8 cellular contexts compared by ENCODE assay signal in genomic region chr18:50268022-50268747, GRCh38. TPM values are rescaled to one million over a fixed set of nuclear protein-coding genes. Genes with fewer than 3 reads are reported as not detected.
DNase-seq lines count a peak whose midpoint lies in the region; ATAC-seq and TF ChIP-seq lines count a peak whose summit lies in the region.

No MANE protein-coding gene starts in this region.

- no peak overlapping the region for H3K27ac ChIP-seq in neuronal stem cell (replicated peaks; ENCODE audit: low read length)

- H3K4me1 ChIP-seq in neuronal stem cell (ENCODE audit: control insufficient read depth in 2 of 2, insufficient read depth in 1 of 2, low read depth in 1 of 2, low read length in 2 of 2) = peaks cover 0 to 3% of the 10 kb centered on the region in 2 donors

- H3K4ac ChIP-seq in neuronal stem cell (ENCODE audit: low read length) = no peak overlapping the region

- no peak overlapping the region for H2BK12ac ChIP-seq in neuronal stem cell (ENCODE audit: low read length)

- H4K8ac ChIP-seq in neuronal stem cell (ENCODE audit: low read depth, low read length) = no peak overlapping the region

- no peaks in the 10 kb centered on the region for H3K79me1 ChIP-seq in neuronal stem cell (ENCODE audit: low read depth, low read length)

- no peak overlapping the region for H3K23ac ChIP-seq in neuronal stem cell (ENCODE audit: low read depth, low read length, poor library complexity)

- ATAC-seq in GM21529 (IDR thresholded peaks at IDR 0.05; ENCODE audit: unreplicated experiment) = peak; percentile 71

- peak overlapping the region; percentile 36 for H3K4me2 ChIP-seq in neuronal stem cell (ENCODE audit: insufficient read depth, low read length, poor library complexity, severe bottlenecking)

- no peak overlapping the region for H3K9ac ChIP-seq in neuronal stem cell (ENCODE audit: low read depth, low read length, poor library complexity)

- WGBS in neuronal stem cell (ENCODE audit: extremely low coverage in 2 of 2, insufficient read length in 2 of 2, insufficient replicate concordance in 1 of 2), 2 donors = no CpG with 5 or more reads among the region's 56 CpGs

- H3K36me3 ChIP-seq in neuronal stem cell (replicated peaks in 1 of 2; ENCODE audit: control insufficient read depth in 2 of 2, insufficient read depth in 2 of 2, low read length in 2 of 2) = peaks cover 28 to 60% of the 10 kb centered on the region in 2 donors

- peak; percentile 56 for DNase-seq in ELR (ENCODE audit: low read depth)
- DNase-seq in LNCaP clone FGC (ENCODE audit: low read depth) = no peak
- peak; percentile 62 for DNase-seq in activated T-helper 1 cell treated with Interleukin-2 at 50 U/mL for 16 hours (ENCODE audit: low read depth)
- DNase-seq in fibroblast of pulmonary artery (ENCODE audit: low read depth) = peak; percentile 67
- DNase-seq in neuronal stem cell (ENCODE audit: low spot score) = peak; percentile 50
- peak; percentile 42 for DNase-seq in stromal cell of bone marrow (ENCODE audit: low read depth)
- no peak for DNase-seq in NCI-H2196 treated with DMSO at 0.1 percent for 48 hours (lab: John Stamatoyannopoulos, UW; ENCODE audit: unreplicated experiment)

- H3K14ac ChIP-seq in neuronal stem cell (ENCODE audit: low read length) = no peak overlapping the region

- no peak overlapping the region for H3K4me3 ChIP-seq in LNCaP clone FGC (ENCODE audit: low read depth, low read length)
- peak overlapping the region; percentile 51 for H3K4me3 ChIP-seq in fibroblast of pulmonary artery (replicated peaks; ENCODE audit: low read depth, low read length)
- H3K4me3 ChIP-seq in neuronal stem cell (ENCODE audit: low read length in 2 of 2) = peak overlapping the region in 1 of 2 donors; percentile 82

- no peak overlapping the region for H3K18ac ChIP-seq in neuronal stem cell (ENCODE audit: low read length)

- peaks cover 0 to 2% (median 0%) of the 10 kb centered on the region in 3 experiments for H3K27me3 ChIP-seq in neuronal stem cell (ENCODE audit: control insufficient read depth in 3 of 3, insufficient read depth in 3 of 3, low read depth in 1 of 3, low read length in 3 of 3)

- no peak overlapping the region for H2AK5ac ChIP-seq in neuronal stem cell (ENCODE audit: low read depth, low read length)

- no peak overlapping the region for H2BK5ac ChIP-seq in neuronal stem cell (ENCODE audit: low read length)

- H2AFZ ChIP-seq in neuronal stem cell (ENCODE audit: low read length) = no peak overlapping the region

- peaks cover 0 to 3% of the 10 kb centered on the region in 2 donors for H3K9me3 ChIP-seq in neuronal stem cell (replicated peaks in 1 of 2; ENCODE audit: control insufficient read depth in 2 of 2, insufficient read depth in 1 of 2, low read depth in 1 of 2, low read length in 2 of 2)

- H2BK120ac ChIP-seq in neuronal stem cell (ENCODE audit: low read depth, low read length) = no peak overlapping the region

- TF ChIP-seq CTCF in LNCaP clone FGC (IDR thresholded peaks at IDR 0.05; ENCODE audit: control insufficient read depth, extremely low read depth, insufficient read depth) (peak; percentile 53), fibroblast of pulmonary artery (IDR thresholded peaks at IDR 0.05; ENCODE audit: low read length, missing control alignments) (peak; percentile 63)

- no peak overlapping the region for H2BK15ac ChIP-seq in neuronal stem cell (ENCODE audit: low read length)

- H4K91ac ChIP-seq in neuronal stem cell (ENCODE audit: low read depth, low read length, poor library complexity) = no peak overlapping the region

RNA-seq across cellular contexts. Expression of gene CFAP53, which starts 1.9 kb away (rescaled TPM):
- polyA plus RNA-seq in neuronal stem cell (2013, experiment 1 of 2) = 1.4 TPM
- 1.4 TPM for polyA plus RNA-seq in neuronal stem cell (2013, experiment 2 of 2)

RNA-seq across cellular contexts. Expression of gene MBD1, which starts 13.1 kb away (rescaled TPM):
- polyA plus RNA-seq in neuronal stem cell (2013, experiment 1 of 2) = 33.7 TPM
- polyA plus RNA-seq in neuronal stem cell (2013, experiment 2 of 2) = 32.5 TPM

RNA-seq across cellular contexts. Expression of gene CXXC1, which starts 19.3 kb away (rescaled TPM):
- 34.6 TPM for polyA plus RNA-seq in neuronal stem cell (2013, experiment 1 of 2)
- polyA plus RNA-seq in neuronal stem cell (2013, experiment 2 of 2) = 34.6 TPM

Comparison
In these comparisons a context has a peak if more than half of its experiments do, and no peak if none do; other contexts are left out.
1. DNase-seq: peak in ELR (single experiment), activated T-helper 1 cell treated with Interleukin-2 at 50 U/mL for 16 hours (single experiment), fibroblast of pulmonary artery (single experiment), neuronal stem cell (single experiment) and stromal cell of bone marrow (single experiment); none in LNCaP clone FGC (single experiment) and NCI-H2196 treated with DMSO at 0.1 percent for 48 hours (single experiment).